ENCODE assay signal across 9 cellular contexts in the genomic region with DNA sequence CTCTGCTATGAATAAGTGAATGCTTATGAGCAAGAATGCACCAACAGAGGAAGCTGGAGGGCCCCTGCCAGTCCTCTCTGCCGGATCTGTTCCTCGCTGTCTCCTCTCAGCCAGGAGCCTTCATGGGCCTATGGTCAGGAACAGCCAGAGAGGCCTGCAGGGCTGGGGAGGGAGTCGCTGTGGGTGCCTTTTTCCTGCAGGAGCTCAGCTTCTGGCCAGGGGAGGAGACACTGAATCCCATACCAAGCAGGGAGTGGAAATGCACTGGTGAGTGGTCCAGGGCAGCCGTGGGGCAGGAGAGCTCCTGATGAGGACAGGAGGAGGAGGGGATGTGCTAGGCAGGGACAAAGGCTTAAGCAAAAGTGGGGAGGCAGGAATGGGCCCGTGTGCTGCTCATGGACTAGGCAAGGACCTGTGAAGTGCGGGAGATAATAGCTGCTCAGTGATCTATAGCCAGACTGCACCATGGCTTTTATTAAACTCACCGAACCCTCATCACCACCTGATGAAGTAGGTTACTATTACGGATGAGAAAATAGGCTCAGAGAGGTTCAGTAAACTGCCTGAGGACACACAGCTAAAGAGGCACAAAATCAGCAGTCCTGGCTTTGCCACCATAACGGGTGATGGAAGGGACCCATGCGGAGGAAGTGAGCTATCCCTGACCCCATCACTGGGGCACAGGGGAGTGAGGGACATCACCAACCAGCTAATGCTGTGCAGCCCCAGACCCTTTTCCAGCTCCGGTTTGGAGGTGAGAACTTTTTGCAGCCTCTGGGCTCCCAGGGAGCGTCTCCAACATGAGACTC. TPM values are rescaled to one million over a fixed set of nuclear protein-coding genes. Genes with fewer than 3 reads are reported as not detected.
A peak's percentile ranks its signal among the peaks of the same experiment; 100 is the strongest.
DNase-seq lines count a peak whose midpoint lies in the region; TF ChIP-seq lines count a peak whose summit lies in the region.
"Had no signal": no experiment of that assay in that cellular context is flagged by ENCODE, and none has a peak within 500 bp of the region (broad histone marks: within the 10 kb centered on the region; RNA-seq: fewer than 3 reads in every experiment).

No MANE protein-coding gene starts in this region.

- H3K9ac ChIP-seq in Loucy (ENCODE audit: low read depth, low read length, poor library complexity, severe bottlenecking), result peak overlapping the region; percentile 28

- DNase-seq in caudate nucleus (lab: John Stamatoyannopoulos, UW) (no peak), osteoblast (ENCODE audit: insufficient read length, low spot score, missing footprints) (peak; percentile 86), NCI-H1436 (lab: John Stamatoyannopoulos, UW) (no peak), nucleus accumbens (lab: John Stamatoyannopoulos, UW) (no peak), NCI-H748 (lab: John Stamatoyannopoulos, UW; ENCODE audit: unreplicated experiment) (no peak)
- DNase-seq: activated T-cell treated with anti-CD3 and anti-CD28 coated beads, Interleukin-2, amount 50 U/mL, for 1 hour; CD4-positive, alpha-beta T cell; NCI-H187 had no signal

- peak overlapping the region; percentile 24 for H3K27ac ChIP-seq in caudate nucleus (ENCODE audit: low read depth, low read length)
- H3K27ac ChIP-seq in osteoblast (ENCODE audit: low read depth, low read length), result peak overlapping the region; percentile 24

- H3K36me3 ChIP-seq in Loucy (ENCODE audit: insufficient read depth, low read length) (no peaks in the 10 kb centered on the region), osteoblast (ENCODE audit: insufficient read depth, low read length) (no peaks in the 10 kb centered on the region)

- no peaks in the 10 kb centered on the region for H4K20me1 ChIP-seq in Loucy (ENCODE audit: insufficient read depth, low read length, poor library complexity, severe bottlenecking)
- H4K20me1 ChIP-seq in osteoblast (ENCODE audit: insufficient read depth, low read length), result no peaks in the 10 kb centered on the region

- no peak overlapping the region for H2AFZ ChIP-seq in Loucy (ENCODE audit: low read length)
- peak overlapping the region; percentile 82 for H2AFZ ChIP-seq in osteoblast (ENCODE audit: low read length)

- H3K4me3 ChIP-seq in Loucy (ENCODE audit: low read length, poor library complexity, severe bottlenecking) (no peak overlapping the region), osteoblast (ENCODE audit: insufficient read depth, low read length) (no peak overlapping the region)

- H3K4me2 ChIP-seq in Loucy (ENCODE audit: low read depth, low read length, poor library complexity, severe bottlenecking) (no peak overlapping the region), osteoblast (ENCODE audit: insufficient read depth, low read length) (no peak overlapping the region)

- no peaks in the 10 kb centered on the region for H3K9me3 ChIP-seq in Loucy (ENCODE audit: insufficient read depth, low read depth, low read length)
- H3K9me3 ChIP-seq in osteoblast (ENCODE audit: low read depth, low read length), result no peaks in the 10 kb centered on the region

- H3K79me2 ChIP-seq in Loucy (ENCODE audit: insufficient read depth, low read length), result no peaks in the 10 kb centered on the region
- H3K79me2 ChIP-seq in osteoblast (ENCODE audit: insufficient read depth, low read length), result no peaks in the 10 kb centered on the region

- TF ChIP-seq CTCF in Loucy (conservative IDR thresholded peaks at IDR 0.05; ENCODE audit: low read length), result no peak
- no peak for TF ChIP-seq CTCF in osteoblast (IDR thresholded peaks at IDR 0.05; ENCODE audit: extremely low read depth, low read depth, low read length)

- H3K9me2 ChIP-seq in Loucy (replicated peaks; ENCODE audit: low read depth, low read length), result no peaks in the 10 kb centered on the region

- no peaks in the 10 kb centered on the region for H3F3A ChIP-seq in Loucy (ENCODE audit: low read depth)

- H3K27me3 ChIP-seq in Loucy (ENCODE audit: insufficient read depth, low read length, poor library complexity, severe bottlenecking) (no peaks in the 10 kb centered on the region), osteoblast (ENCODE audit: insufficient read depth, low read length) (peaks cover 4% of the 10 kb centered on the region)

- H3K4me1 ChIP-seq in Loucy (ENCODE audit: insufficient read depth, low read length, poor library complexity, severe bottlenecking) (peaks cover 12% of the 10 kb centered on the region), osteoblast (ENCODE audit: insufficient read depth, low read length) (peaks cover 5% of the 10 kb centered on the region)

RNA-seq across cellular contexts. Expression of a gene that starts 7.1 kb away (rescaled TPM):
- 0.36 and 0.59 TPM in 2 replicates for total RNA-seq in osteoblast

RNA-seq across cellular contexts. Expression of a gene that starts 11.8 kb away (rescaled TPM):
- 14.1 and 20.9 TPM in 2 replicates for total RNA-seq in osteoblast

RNA-seq across cellular contexts. Expression of a gene that starts 48.3 kb away (rescaled TPM):
- total RNA-seq in osteoblast, result 123 and 131 TPM in 2 replicates

RNA-seq across cellular contexts. Expression of a gene that starts 59.1 kb away (rescaled TPM):
- 49.2 and 51.3 TPM in 2 replicates for total RNA-seq in osteoblast
